In the genomic region with DNA sequence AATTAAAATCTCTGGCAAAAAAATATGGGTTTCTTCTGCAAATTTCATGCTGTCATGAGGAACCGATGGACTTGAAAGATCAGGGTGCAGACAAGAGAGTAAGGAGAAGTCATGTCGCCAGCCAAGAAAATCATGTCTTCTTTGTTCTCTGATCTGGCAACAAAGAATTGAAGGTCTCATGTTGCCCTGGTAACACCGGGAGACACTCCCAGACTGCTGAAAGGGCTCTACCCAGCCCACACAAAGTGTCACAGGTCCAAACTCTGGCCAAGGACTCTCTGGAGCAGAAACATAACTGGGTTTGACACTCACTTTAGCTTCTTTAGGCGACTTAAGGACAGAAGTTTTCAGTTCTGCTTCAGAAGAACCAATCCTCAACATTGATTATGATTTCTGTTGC, we compare ENCODE assay signal across 17 cellular contexts. TPM values are rescaled to one million over a fixed set of nuclear protein-coding genes. Genes with fewer than 3 reads are reported as not detected.
DNase-seq lines count a peak whose midpoint lies in the region; FAIRE-seq and TF ChIP-seq lines count a peak whose summit lies in the region.
"Had no signal": no experiment of that assay in that cellular context is flagged by ENCODE, and none has a peak within 500 bp of the region (broad histone marks: within the 10 kb centered on the region; RNA-seq: fewer than 3 reads in every experiment).

No MANE protein-coding gene starts in this region.

- no peak overlapping the region for H3K4me3 Mint-ChIP-seq in neural crest cell

- H3K27me3 ChIP-seq in HAP-1 (ENCODE audit: low read depth): peaks cover 9% of the 10 kb centered on the region; the same call in 1 of the 2 replicates

- peaks cover 52% of the 10 kb centered on the region for H3K27me3 Mint-ChIP-seq in neural crest cell (ENCODE audit: low read depth)

- no peak for FAIRE-seq in GM12892 (lab: Jason Lieb, UNC)
- FAIRE-seq: A204.1 had no signal

- H3K9me3 Mint-ChIP-seq in neural crest cell: peaks cover 2% of the 10 kb centered on the region

- no peaks in the 10 kb centered on the region for H3K36me3 ChIP-seq in HAP-1 (replicated peaks)

- no peaks in the 10 kb centered on the region for H3K36me3 Mint-ChIP-seq in neural crest cell (ENCODE audit: low read depth)

- H3K27ac Mint-ChIP-seq in neural crest cell (ENCODE audit: unreplicated experiment): peak overlapping the region; percentile 81

- in situ Hi-C loops in HAP-1 (cut with MboI; ENCODE audit: low sequenced_read_pairs): no loop called here

- no peak for TF ChIP-seq CTCF in neural crest cell (conservative IDR thresholded peaks at IDR 0.05)

- H3K4me1 Mint-ChIP-seq in neural crest cell: peaks cover 21% of the 10 kb centered on the region

- no peaks in the 10 kb centered on the region for H3K9me3 ChIP-seq in HAP-1

- H3K4me1 ChIP-seq in HAP-1: peaks cover 10% of the 10 kb centered on the region

- TF ChIP-seq POLR2A in GM12892 (IDR thresholded peaks at IDR 0.05; ENCODE audit: low read depth, low read length): no peak

- no peak overlapping the region for H3K4me3 ChIP-seq in HAP-1
- H3K4me3 ChIP-seq: PC-9 had no signal

- peak; percentile 4 for DNase-seq in NCI-H1092 treated with DMSO at 0.1 percent for 48 hours (lab: John Stamatoyannopoulos, UW)
- DNase-seq in NCI-H1092 (lab: John Stamatoyannopoulos, UW): no peak
- DNase-seq in HAP-1 (ENCODE audit: low spot score in 2 of 2): peak; percentile 41 to 51
- DNase-seq in cerebellar cortex (ENCODE audit: low spot score): peak; percentile 7
- peak; percentile 10 for DNase-seq in neural crest cell (ENCODE audit: low read depth, low spot score)
- no peak for DNase-seq in GM12892 (ENCODE audit: insufficient read length)
- no peak for DNase-seq in activated CD8-positive, alpha-beta memory T cell treated with anti-CD3 and anti-CD28 coated beads for 24 hours
- DNase-seq in activated naive CD4-positive, alpha-beta T cell (lab: John Stamatoyannopoulos, UW): no peak
- DNase-seq: activated CD4-positive, alpha-beta T cell treated with anti-CD3 and anti-CD28 coated beads for 1 hour; activated T-cell treated with anti-CD3 and anti-CD28 coated beads for 4 hours; cerebellar nuclear complex; GOT3; kidney glomerular epithelial cell; NCI-H2171; PC-9 had no signal

RNA-seq across cellular contexts. Expression of gene SIDT1, which starts 42.8 kb away (rescaled TPM):
- 0.23 and 0.41 TPM in 2 replicates for total RNA-seq in neural crest cell
- 19.2 TPM for polyA plus RNA-seq in GM12892 (2012; ENCODE audit: missing spikeins)
- total RNA-seq: LHCN-M2 had no signal

Comparison
In these comparisons a context has a peak if more than half of its experiments do, and no peak if none do; other contexts are left out.
1. DNase-seq: peak in NCI-H1092 treated with DMSO at 0.1 percent for 48 hours (single experiment), HAP-1 (2 of 2), cerebellar cortex (single experiment) and neural crest cell (single experiment); none in NCI-H1092 (single experiment), GM12892 (single experiment), activated CD8-positive, alpha-beta memory T cell treated with anti-CD3 and anti-CD28 coated beads for 24 hours (single experiment) and activated naive CD4-positive, alpha-beta T cell (0 of 4).